In genomic region chr22:50544078-50544745, GRCh38 we compare ENCODE assay signal across 8 cellular contexts. TPM values are rescaled to one million over a fixed set of nuclear protein-coding genes. Genes with fewer than 3 reads are reported as not detected.
DNase-seq lines count a peak whose midpoint lies in the region; ATAC-seq and TF ChIP-seq lines count a peak whose summit lies in the region.

No MANE protein-coding gene starts in this region.

- H3K9me3 Mint-ChIP-seq in natural killer cell: no peaks in the 10 kb centered on the region
- no peaks in the 10 kb centered on the region for H3K9me3 Mint-ChIP-seq in stimulated activated naive CD8-positive, alpha-beta T cell treated with anti-CD3 and anti-CD28 coated beads, Interleukin-15, Interleukin-2, amounts not matched to agents 100 ng/mL and 50 ng/mL, for 24 hours

- DNase-seq in GM03348 (ENCODE audit: low spot score) (peak; percentile 84), NB4 (ENCODE audit: low read depth) (peak; percentile 91), epithelial cell of esophagus (ENCODE audit: low read depth) (peak; percentile 71), natural killer cell (peak; percentile 86), COLO829 (ENCODE audit: low spot score) (no peak)
- DNase-seq in activated CD8-positive, alpha-beta memory T cell treated with anti-CD3 and anti-CD28 coated beads, Interleukin-2, amount 50 U/mL, for 4 hours: peak; percentile 84

- peak; percentile 72 for TF ChIP-seq CTCF in NB4 (IDR thresholded peaks at IDR 0.05; ENCODE audit: low read depth, low read length)
- TF ChIP-seq CTCF in epithelial cell of esophagus (IDR thresholded peaks at IDR 0.05; ENCODE audit: insufficient read depth, low read depth, low read length, missing control alignments): peak; percentile 29
- TF ChIP-seq CTCF in natural killer cell (IDR thresholded peaks at IDR 0.05): peak; percentile 69

- intact Hi-C loops in natural killer cell (cut with micrococcal nuclease): loop anchor here (1.0 to 5.0 kb wide), 4 partner anchors 13 to 77 kb away; partner anchors contain the start of genes CHKB, SYCE3 and TYMP

- H3K27ac Mint-ChIP-seq in natural killer cell: peak overlapping the region; percentile 82 to 86
- H3K27ac Mint-ChIP-seq in stimulated activated naive CD8-positive, alpha-beta T cell treated with anti-CD3 and anti-CD28 coated beads, Interleukin-15, Interleukin-2, amounts not matched to agents 100 ng/mL and 50 ng/mL, for 24 hours: no peak overlapping the region

- ATAC-seq in natural killer cell: peak; percentile 67 to 78 (median 73)
- no peak for ATAC-seq in HG03460 (IDR thresholded peaks at IDR 0.05; ENCODE audit: unreplicated experiment)

- H3K27me3 Mint-ChIP-seq in natural killer cell (ENCODE audit: low read depth in 2 of 2): no peaks in the 10 kb centered on the region
- no peaks in the 10 kb centered on the region for H3K27me3 Mint-ChIP-seq in stimulated activated naive CD8-positive, alpha-beta T cell treated with anti-CD3 and anti-CD28 coated beads, Interleukin-15, Interleukin-2, amounts not matched to agents 100 ng/mL and 50 ng/mL, for 24 hours

- H3K4me1 Mint-ChIP-seq in natural killer cell: peaks cover 21 to 53% of the 10 kb centered on the region in 2 donors
- H3K4me1 Mint-ChIP-seq in stimulated activated naive CD8-positive, alpha-beta T cell treated with anti-CD3 and anti-CD28 coated beads, Interleukin-15, Interleukin-2, amounts not matched to agents 100 ng/mL and 50 ng/mL, for 24 hours (ENCODE audit: low read depth): peaks cover 64% of the 10 kb centered on the region

- H3K4me3 ChIP-seq in NB4 (ENCODE audit: low read depth, low read length) (no peak overlapping the region), epithelial cell of esophagus (ENCODE audit: low read length) (peak overlapping the region; percentile 19)

- H3K36me3 Mint-ChIP-seq in natural killer cell: no peaks in the 10 kb centered on the region
- H3K36me3 Mint-ChIP-seq in stimulated activated naive CD8-positive, alpha-beta T cell treated with anti-CD3 and anti-CD28 coated beads, Interleukin-15, Interleukin-2, amounts not matched to agents 100 ng/mL and 50 ng/mL, for 24 hours (ENCODE audit: low read depth): peaks cover 8% of the 10 kb centered on the region

- H3K4me3 Mint-ChIP-seq in natural killer cell: peak overlapping the region; percentile 74
- H3K4me3 Mint-ChIP-seq in stimulated activated naive CD8-positive, alpha-beta T cell treated with anti-CD3 and anti-CD28 coated beads, Interleukin-15, Interleukin-2, amounts not matched to agents 100 ng/mL and 50 ng/mL, for 24 hours: peak overlapping the region; percentile 44

- TF ChIP-seq POLR2A in NB4 (IDR thresholded peaks at IDR 0.05; ENCODE audit: extremely low read depth, insufficient read length): no peak

RNA-seq across cellular contexts. Expression of gene KLHDC7B, which starts 1.5 kb away (rescaled TPM):
- total RNA-seq in natural killer cell: 1 to 10 TPM; 2.4 to 6.9 (median 5.3) TPM

RNA-seq across cellular contexts. Expression of gene TYMP, which starts 14.4 kb away (rescaled TPM):
- 10 to 100 TPM; 17.7 to 44.6 (median 32.4) TPM for total RNA-seq in natural killer cell

RNA-seq across cellular contexts. Expression of gene SYCE3, which starts 18.5 kb away (rescaled TPM):
- total RNA-seq in natural killer cell: not detected

RNA-seq across cellular contexts. Expression of gene SCO2, which starts 18.8 kb away (rescaled TPM):
- 10 to 100 TPM in 1 of 3 donors, 1 to 10 TPM in 2; 2.8 to 13.5 (median 8.4) TPM for total RNA-seq in natural killer cell

RNA-seq across cellular contexts. Expression of gene CPT1B, which starts 34.0 kb away (rescaled TPM):
- total RNA-seq in natural killer cell: 10 to 100 TPM; 53.1 to 75.7 (median 55.5) TPM
